33 cellular contexts compared by ENCODE assay signal in genomic region chr21:43283136-43283924, GRCh38.
DNase-seq lines count a peak whose midpoint lies in the region; ATAC-seq, FAIRE-seq and TF ChIP-seq lines count a peak whose summit lies in the region.
"Had no signal": no experiment of that assay in that cellular context is flagged by ENCODE, and none has a peak within 500 bp of the region (broad histone marks: within the 10 kb centered on the region; RNA-seq: fewer than 3 reads in every experiment).

No MANE protein-coding gene starts in this region.

- peaks cover 3% of the 10 kb centered on the region for H3K9me3 ChIP-seq in left ventricle myocardium inferior (replicated peaks)
- H3K9me3 ChIP-seq: gastroesophageal sphincter, MG63 had no signal

- peak; percentile 51 for DNase-seq in Right ventricle myocardium inferior (ENCODE audit: missing footprints)
- DNase-seq in left cardiac atrium, result no peak
- DNase-seq in RPMI7951 (ENCODE audit: low read depth), result peak; percentile 64
- DNase-seq in left ventricle myocardium inferior, result peak; percentile 6
- DNase-seq in urothelium cell line (ENCODE audit: low spot score), result no peak
- no peak for DNase-seq in NCI-H2196 (lab: John Stamatoyannopoulos, UW; ENCODE audit: unreplicated experiment)
- DNase-seq in SKM-1 (lab: John Stamatoyannopoulos, UW; ENCODE audit: unreplicated experiment), result no peak
- DNase-seq: 8988T; activated CD4-positive, alpha-beta T cell treated with anti-CD3 and anti-CD28 coated beads for 36 hours; activated naive CD4-positive, alpha-beta T cell treated with anti-CD3 and anti-CD28 coated beads, Interleukin-2, amount 50 U/mL, for 16 hours; activated T-cell treated with anti-CD3 and anti-CD28 coated beads for 4 hours; amniotic stem cell; Calu3; CD4-positive, CD25-positive, alpha-beta regulatory T cell; DMS79; effector CD4-positive, alpha-beta T cell; GOT3; hypothalamus; mesenchymal stem cell; MG63; NCI-H1105; NCI-H187 treated with DMSO at 0.1 percent for 48 hours; NCI-H2171 treated with DMSO at 0.1 percent for 48 hours; NCI-H524; NK-92 treated with Interleukin-12 subunit alpha and Interleukin-12 subunit beta, amount 100 ng/mL, for 24 hours; PC-3; SHP77 treated with DMSO at 0.1 percent for 48 hours; T-helper 9 cell; trophoblast cell had no signal

- no peak for TF ChIP-seq CTCF in left ventricle myocardium inferior (IDR thresholded peaks at IDR 0.05; ENCODE audit: borderline replicate concordance)

- ATAC-seq in Right ventricle myocardium inferior, result no peak
- ATAC-seq in left cardiac atrium, result no peak
- ATAC-seq in GM19455 (IDR thresholded peaks at IDR 0.05; ENCODE audit: unreplicated experiment), result no peak
- ATAC-seq: activated CD4-positive, alpha-beta T cell treated with anti-CD3 and anti-CD28 coated beads for 36 hours; gastroesophageal sphincter; PC-3; stimulated activated effector memory CD8-positive, alpha-beta T cell treated with anti-CD3 and anti-CD28 coated beads, Interleukin-12 subunit alpha, Interleukin-12 subunit beta, amount 100 ng/mL, for 72 hours had no signal

- intact Hi-C loops in Right ventricle myocardium inferior (cut with DNase I) (no loop called here), left cardiac atrium (cut with DNase I) (no loop called here), left ventricle myocardium inferior (cut with micrococcal nuclease) (no loop called here)

- no peak overlapping the region for H3K4me3 ChIP-seq in left ventricle myocardium inferior
- H3K4me3 ChIP-seq: gastroesophageal sphincter, MG63 had no signal

- no peak overlapping the region for H3K27ac ChIP-seq in left ventricle myocardium inferior (replicated peaks)
- H3K27ac ChIP-seq: gastroesophageal sphincter had no signal

- H3K36me3 ChIP-seq in left ventricle myocardium inferior, result no peaks in the 10 kb centered on the region
- H3K36me3 ChIP-seq: gastroesophageal sphincter, MG63 had no signal

- H3K4me1 ChIP-seq in left ventricle myocardium inferior, result peaks cover 6% of the 10 kb centered on the region

- H3K27me3 ChIP-seq in left ventricle myocardium inferior (ENCODE audit: low read depth), result peaks cover 17% of the 10 kb centered on the region
- H3K27me3 ChIP-seq: MG63 had no signal

- peak; percentile 53 for FAIRE-seq in urothelium cell line (lab: Jason Lieb, UNC)
- FAIRE-seq: colon had no signal

Comparison
In these comparisons a context has a peak if more than half of its experiments do, and no peak if none do; other contexts are left out.
1. DNase-seq: peak in Right ventricle myocardium inferior (single experiment), RPMI7951 (single experiment) and left ventricle myocardium inferior (single experiment); none in left cardiac atrium (single experiment), urothelium cell line (single experiment), NCI-H2196 (single experiment) and SKM-1 (single experiment).